Comparison of ENCODE assay signal across 1 cellular context in genomic region chr20:53748176-53748575, GRCh38.
TF ChIP-seq lines count a peak whose summit lies in the region.

No MANE protein-coding gene starts in this region.

TF ChIP-seq in GM23338, 12 proteins besides CTCF, POLR2A, EP300 and RAD21 (continued from another document):
- TF ChIP-seq REST (IDR thresholded peaks at IDR 0.05; ENCODE audit: unreplicated experiment) = no peak
- no peak for TF ChIP-seq EZH2 (IDR thresholded peaks at IDR 0.05; ENCODE audit: low read depth, unreplicated experiment)
- TF ChIP-seq STAT1 (IDR thresholded peaks at IDR 0.05; ENCODE audit: unreplicated experiment) = no peak
- no peak for TF ChIP-seq ZNF462 (CRISPR knock-in tag; IDR thresholded peaks at IDR 0.05)
- no peak for TF ChIP-seq JUNB (IDR thresholded peaks at IDR 0.05; ENCODE audit: unreplicated experiment)
- no peak for TF ChIP-seq EZH2phosphoT487 (IDR thresholded peaks at IDR 0.05; ENCODE audit: unreplicated experiment)
- TF ChIP-seq POLR2AphosphoS5 (IDR thresholded peaks at IDR 0.05; ENCODE audit: low read depth) = no peak
- no peak for TF ChIP-seq ETS1 (IDR thresholded peaks at IDR 0.05)
- no peak for TF ChIP-seq NANOG (IDR thresholded peaks at IDR 0.05; ENCODE audit: borderline replicate concordance)
